1 cellular context compared by ENCODE assay signal in the genomic region with DNA sequence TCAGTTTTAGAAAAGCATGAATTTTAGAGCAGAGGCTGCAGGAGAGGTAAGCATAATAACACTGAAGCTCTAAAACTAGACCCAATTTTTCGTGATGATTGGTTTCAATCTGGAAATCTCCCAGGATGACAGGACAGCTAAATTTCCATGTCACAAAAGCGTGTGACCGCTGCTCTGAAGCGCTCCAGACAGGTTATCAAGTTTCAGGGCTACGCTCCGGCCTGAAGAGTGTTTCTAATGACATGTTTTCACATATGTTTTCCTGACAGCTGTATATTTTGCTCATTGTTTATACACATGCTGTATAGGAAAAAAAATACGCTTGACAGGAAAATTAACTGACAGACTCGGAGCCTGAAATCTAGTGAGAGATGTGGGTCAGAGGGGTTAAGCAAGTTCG.
TF ChIP-seq lines count a peak whose summit lies in the region.

No MANE protein-coding gene starts in this region.

TF ChIP-seq in GM23338, 12 proteins besides CTCF, POLR2A, EP300 and RAD21 (continued from another document):
- TF ChIP-seq, protein P1, sequence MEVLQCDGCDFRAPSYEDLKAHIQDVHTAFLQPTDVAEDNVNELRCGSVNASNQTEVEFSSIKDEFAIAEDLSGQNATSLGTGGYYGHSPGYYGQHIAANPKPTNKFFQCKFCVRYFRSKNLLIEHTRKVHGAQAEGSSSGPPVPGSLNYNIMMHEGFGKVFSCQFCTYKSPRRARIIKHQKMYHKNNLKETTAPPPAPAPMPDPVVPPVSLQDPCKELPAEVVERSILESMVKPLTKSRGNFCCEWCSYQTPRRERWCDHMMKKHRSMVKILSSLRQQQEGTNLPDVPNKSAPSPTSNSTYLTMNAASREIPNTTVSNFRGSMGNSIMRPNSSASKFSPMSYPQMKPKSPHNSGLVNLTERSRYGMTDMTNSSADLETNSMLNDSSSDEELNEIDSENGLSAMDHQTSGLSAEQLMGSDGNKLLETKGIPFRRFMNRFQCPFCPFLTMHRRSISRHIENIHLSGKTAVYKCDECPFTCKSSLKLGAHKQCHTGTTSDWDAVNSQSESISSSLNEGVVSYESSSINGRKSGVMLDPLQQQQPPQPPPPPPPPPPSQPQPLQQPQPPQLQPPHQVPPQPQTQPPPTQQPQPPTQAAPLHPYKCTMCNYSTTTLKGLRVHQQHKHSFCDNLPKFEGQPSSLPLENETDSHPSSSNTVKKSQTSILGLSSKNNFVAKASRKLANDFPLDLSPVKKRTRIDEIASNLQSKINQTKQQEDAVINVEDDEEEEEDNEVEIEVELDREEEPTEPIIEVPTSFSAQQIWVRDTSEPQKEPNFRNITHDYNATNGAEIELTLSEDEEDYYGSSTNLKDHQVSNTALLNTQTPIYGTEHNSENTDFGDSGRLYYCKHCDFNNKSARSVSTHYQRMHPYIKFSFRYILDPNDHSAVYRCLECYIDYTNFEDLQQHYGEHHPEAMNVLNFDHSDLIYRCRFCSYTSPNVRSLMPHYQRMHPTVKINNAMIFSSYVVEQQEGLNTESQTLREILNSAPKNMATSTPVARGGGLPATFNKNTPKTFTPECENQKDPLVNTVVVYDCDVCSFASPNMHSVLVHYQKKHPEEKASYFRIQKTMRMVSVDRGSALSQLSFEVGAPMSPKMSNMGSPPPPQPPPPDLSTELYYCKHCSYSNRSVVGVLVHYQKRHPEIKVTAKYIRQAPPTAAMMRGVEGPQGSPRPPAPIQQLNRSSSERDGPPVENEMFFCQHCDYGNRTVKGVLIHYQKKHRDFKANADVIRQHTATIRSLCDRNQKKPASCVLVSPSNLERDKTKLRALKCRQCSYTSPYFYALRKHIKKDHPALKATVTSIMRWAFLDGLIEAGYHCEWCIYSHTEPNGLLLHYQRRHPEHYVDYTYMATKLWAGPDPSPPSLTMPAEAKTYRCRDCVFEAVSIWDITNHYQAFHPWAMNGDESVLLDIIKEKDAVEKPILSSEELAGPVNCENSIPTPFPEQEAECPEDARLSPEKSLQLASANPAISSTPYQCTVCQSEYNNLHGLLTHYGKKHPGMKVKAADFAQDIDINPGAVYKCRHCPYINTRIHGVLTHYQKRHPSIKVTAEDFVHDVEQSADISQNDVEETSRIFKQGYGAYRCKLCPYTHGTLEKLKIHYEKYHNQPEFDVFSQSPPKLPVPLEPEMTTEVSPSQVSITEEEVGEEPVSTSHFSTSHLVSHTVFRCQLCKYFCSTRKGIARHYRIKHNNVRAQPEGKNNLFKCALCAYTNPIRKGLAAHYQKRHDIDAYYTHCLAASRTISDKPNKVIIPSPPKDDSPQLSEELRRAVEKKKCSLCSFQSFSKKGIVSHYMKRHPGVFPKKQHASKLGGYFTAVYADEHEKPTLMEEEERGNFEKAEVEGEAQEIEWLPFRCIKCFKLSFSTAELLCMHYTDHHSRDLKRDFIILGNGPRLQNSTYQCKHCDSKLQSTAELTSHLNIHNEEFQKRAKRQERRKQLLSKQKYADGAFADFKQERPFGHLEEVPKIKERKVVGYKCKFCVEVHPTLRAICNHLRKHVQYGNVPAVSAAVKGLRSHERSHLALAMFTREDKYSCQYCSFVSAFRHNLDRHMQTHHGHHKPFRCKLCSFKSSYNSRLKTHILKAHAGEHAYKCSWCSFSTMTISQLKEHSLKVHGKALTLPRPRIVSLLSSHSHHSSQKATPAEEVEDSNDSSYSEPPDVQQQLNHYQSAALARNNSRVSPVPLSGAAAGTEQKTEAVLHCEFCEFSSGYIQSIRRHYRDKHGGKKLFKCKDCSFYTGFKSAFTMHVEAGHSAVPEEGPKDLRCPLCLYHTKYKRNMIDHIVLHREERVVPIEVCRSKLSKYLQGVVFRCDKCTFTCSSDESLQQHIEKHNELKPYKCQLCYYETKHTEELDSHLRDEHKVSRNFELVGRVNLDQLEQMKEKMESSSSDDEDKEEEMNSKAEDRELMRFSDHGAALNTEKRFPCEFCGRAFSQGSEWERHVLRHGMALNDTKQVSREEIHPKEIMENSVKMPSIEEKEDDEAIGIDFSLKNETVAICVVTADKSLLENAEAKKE (CRISPR knock-in tag; IDR thresholded peaks at IDR 0.05) = no peak
- TF ChIP-seq JUNB (IDR thresholded peaks at IDR 0.05; ENCODE audit: unreplicated experiment) (no peak), STAT1 (IDR thresholded peaks at IDR 0.05; ENCODE audit: unreplicated experiment) (no peak), ZNF331 (CRISPR knock-in tag; IDR thresholded peaks at IDR 0.05; ENCODE audit: low read depth) (no peak), ZNF114 (CRISPR knock-in tag; IDR thresholded peaks at IDR 0.05) (no peak), EZH2 (IDR thresholded peaks at IDR 0.05; ENCODE audit: low read depth, unreplicated experiment) (no peak), POLR2AphosphoS5 (IDR thresholded peaks at IDR 0.05; ENCODE audit: low read depth) (no peak), EZH2phosphoT487 (IDR thresholded peaks at IDR 0.05; ENCODE audit: unreplicated experiment) (no peak)
- TF ChIP-seq, protein P2, sequence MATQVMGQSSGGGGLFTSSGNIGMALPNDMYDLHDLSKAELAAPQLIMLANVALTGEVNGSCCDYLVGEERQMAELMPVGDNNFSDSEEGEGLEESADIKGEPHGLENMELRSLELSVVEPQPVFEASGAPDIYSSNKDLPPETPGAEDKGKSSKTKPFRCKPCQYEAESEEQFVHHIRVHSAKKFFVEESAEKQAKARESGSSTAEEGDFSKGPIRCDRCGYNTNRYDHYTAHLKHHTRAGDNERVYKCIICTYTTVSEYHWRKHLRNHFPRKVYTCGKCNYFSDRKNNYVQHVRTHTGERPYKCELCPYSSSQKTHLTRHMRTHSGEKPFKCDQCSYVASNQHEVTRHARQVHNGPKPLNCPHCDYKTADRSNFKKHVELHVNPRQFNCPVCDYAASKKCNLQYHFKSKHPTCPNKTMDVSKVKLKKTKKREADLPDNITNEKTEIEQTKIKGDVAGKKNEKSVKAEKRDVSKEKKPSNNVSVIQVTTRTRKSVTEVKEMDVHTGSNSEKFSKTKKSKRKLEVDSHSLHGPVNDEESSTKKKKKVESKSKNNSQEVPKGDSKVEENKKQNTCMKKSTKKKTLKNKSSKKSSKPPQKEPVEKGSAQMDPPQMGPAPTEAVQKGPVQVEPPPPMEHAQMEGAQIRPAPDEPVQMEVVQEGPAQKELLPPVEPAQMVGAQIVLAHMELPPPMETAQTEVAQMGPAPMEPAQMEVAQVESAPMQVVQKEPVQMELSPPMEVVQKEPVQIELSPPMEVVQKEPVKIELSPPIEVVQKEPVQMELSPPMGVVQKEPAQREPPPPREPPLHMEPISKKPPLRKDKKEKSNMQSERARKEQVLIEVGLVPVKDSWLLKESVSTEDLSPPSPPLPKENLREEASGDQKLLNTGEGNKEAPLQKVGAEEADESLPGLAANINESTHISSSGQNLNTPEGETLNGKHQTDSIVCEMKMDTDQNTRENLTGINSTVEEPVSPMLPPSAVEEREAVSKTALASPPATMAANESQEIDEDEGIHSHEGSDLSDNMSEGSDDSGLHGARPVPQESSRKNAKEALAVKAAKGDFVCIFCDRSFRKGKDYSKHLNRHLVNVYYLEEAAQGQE (IDR thresholded peaks at IDR 0.05; ENCODE audit: unreplicated experiment) = no peak
